Comparison of ENCODE assay signal across 22 cellular contexts in genomic region chr7:147276783-147277370, GRCh38.
A peak's percentile ranks its signal among the peaks of the same experiment; 100 is the strongest.
DNase-seq lines count a peak whose midpoint lies in the region; ATAC-seq lines count a peak whose summit lies in the region.
"Had no signal": no experiment of that assay in that cellular context is flagged by ENCODE, and none has a peak within 500 bp of the region (broad histone marks: within the 10 kb centered on the region; RNA-seq: fewer than 3 reads in every experiment).

No MANE protein-coding gene starts in this region.

- DNase-seq in DMS53 treated with DMSO at 0.1 percent for 48 hours (lab: John Stamatoyannopoulos, UW; ENCODE audit: unreplicated experiment): peak; percentile 57
- peak; percentile 54 for DNase-seq in NCI-H1436 treated with DMSO at 0.1 percent for 48 hours (lab: John Stamatoyannopoulos, UW)
- DNase-seq in NCI-H2171 treated with DMSO at 0.1 percent for 48 hours (lab: John Stamatoyannopoulos, UW): peak; percentile 98
- DNase-seq in SHP77 treated with DMSO at 0.1 percent for 48 hours (lab: John Stamatoyannopoulos, UW): peak; percentile 87
- DNase-seq in stimulated activated CD4-positive, alpha-beta T cell treated with anti-CD3 and anti-CD28 coated beads, Interleukin-12 subunit alpha, Interleukin-12 subunit beta, amount 100 ng/mL, for 4 hours: no peak
- DNase-seq in G401 (ENCODE audit: low spot score): no peak
- DNase-seq: activated CD4-positive, alpha-beta T cell treated with anti-CD3 and anti-CD28 coated beads, Interleukin-2, amount 10 ng/mL, durations not matched to agents 24 days and 14 days; activated naive CD8-positive, alpha-beta T cell treated with anti-CD3 and anti-CD28 coated beads, Interleukin-2, amount 50 U/mL, for 24 hours; CD4-positive, CD25-positive, alpha-beta regulatory T cell; DND-41; head of caudate nucleus; left ventricle myocardium inferior; midbrain; MM.1S; pancreas; right lobe of liver; SIG-M5; testis had no signal

- no peak for ATAC-seq in GM21390 (IDR thresholded peaks at IDR 0.05; ENCODE audit: unreplicated experiment)
- ATAC-seq in HG03039 (IDR thresholded peaks at IDR 0.05; ENCODE audit: unreplicated experiment): no peak
- ATAC-seq: activated naive CD8-positive, alpha-beta T cell treated with anti-CD3 and anti-CD28 coated beads, Interleukin-2, amount 50 U/mL, for 24 hours; K562; natural killer cell treated with Interleukin-12 subunit alpha and Interleukin-12 subunit beta and Interleukin-15 and Interleukin-18, amount 100 ng/mL, for 72 hours; pancreas; right lobe of liver had no signal

- in situ Hi-C loops in G401 (cut with HindIII; ENCODE audit: low sequenced_read_pairs): no loop called here

Comparison
In these comparisons a context has a peak if more than half of its experiments do, and no peak if none do; other contexts are left out.
1. DNase-seq: peak in DMS53 treated with DMSO at 0.1 percent for 48 hours (single experiment), NCI-H1436 treated with DMSO at 0.1 percent for 48 hours (single experiment), NCI-H2171 treated with DMSO at 0.1 percent for 48 hours (single experiment) and SHP77 treated with DMSO at 0.1 percent for 48 hours (single experiment); none in stimulated activated CD4-positive, alpha-beta T cell treated with anti-CD3 and anti-CD28 coated beads, Interleukin-12 subunit alpha, Interleukin-12 subunit beta, amount 100 ng/mL, for 4 hours (single experiment) and G401 (single experiment).